ENCODE assay signal across 19 cellular contexts in genomic region chr12:102757154-102757873, GRCh38.
A peak's percentile ranks its signal among the peaks of the same experiment; 100 is the strongest.
DNase-seq lines count a peak whose midpoint lies in the region; ATAC-seq and TF ChIP-seq lines count a peak whose summit lies in the region.
"Had no signal": no experiment of that assay in that cellular context is flagged by ENCODE, and none has a peak within 500 bp of the region (broad histone marks: within the 10 kb centered on the region; RNA-seq: fewer than 3 reads in every experiment).

No MANE protein-coding gene starts in this region.

- no peak for TF ChIP-seq EP300 in SK-N-SH (IDR thresholded peaks at IDR 0.05; ENCODE audit: borderline replicate concordance in 1 of 2, low read depth in 1 of 2, low read length in 1 of 2)

- no peak for DNase-seq in SK-N-SH
- peak; percentile 59 to 75 (median 67) for DNase-seq in heart left ventricle
- peak in 7 of 10 donors; percentile 19 to 80 (median 42) for DNase-seq in posterior cingulate gyrus
- peak; percentile 78 to 87 for DNase-seq in aorta
- no peak for DNase-seq in CD4-positive, alpha-beta T cell
- DNase-seq in activated CD4-positive, alpha-beta T cell treated with anti-CD3 and anti-CD28 coated beads for 36 hours: no peak
- no peak for DNase-seq in activated CD4-positive, alpha-beta memory T cell treated with anti-CD3 and anti-CD28 coated beads for 36 hours
- DNase-seq: CD4-positive, CD25-positive, alpha-beta regulatory T cell; DND-41; effector memory CD4-positive, alpha-beta T cell; hypothalamus; kidney glomerular epithelial cell; mucosa of descending colon; NCI-H1417 treated with DMSO at 0.1 percent for 48 hours; NCI-H226 had no signal

- H3K4me1 ChIP-seq in SK-N-SH (ENCODE audit: control insufficient read depth in 1 of 2, insufficient read depth in 2 of 2, low read depth in 1 of 2, low read length in 1 of 2) (no peaks in the 10 kb centered on the region), heart left ventricle (peaks cover 0 to 12% (median 0%) of the 10 kb centered on the region in 12 donors), aorta (ENCODE audit: control insufficient read depth in 1 of 2, insufficient read depth in 2 of 2, low read length in 2 of 2) (no peaks in the 10 kb centered on the region)
- H3K4me1 ChIP-seq: pancreas had no signal

- H3K4me2 ChIP-seq in SK-N-SH: no peak overlapping the region; the same call in 1 of the 2 replicates

- no peaks in the 10 kb centered on the region for H3K9me3 ChIP-seq in SK-N-SH
- H3K9me3 ChIP-seq in heart left ventricle: no peaks in the 10 kb centered on the region
- H3K9me3 ChIP-seq in aorta (ENCODE audit: control insufficient read depth, low read length): no peaks in the 10 kb centered on the region
- no peaks in the 10 kb centered on the region for H3K9me3 ChIP-seq in CD4-positive, alpha-beta T cell (ENCODE audit: control insufficient read depth, low read length)
- H3K9me3 ChIP-seq: mucosa of descending colon, pancreas had no signal

- ATAC-seq in SK-N-SH treated with all-trans-retinoic acid at 6 μM for 48 hours (no peak), heart left ventricle (peak in 3 of 4 donors; percentile 41 to 75 (median 60)), aorta (ENCODE audit: low FRiP score) (peak; percentile 51)
- ATAC-seq in CD4-positive, alpha-beta T cell (ENCODE audit: poor library complexity): no peak
- ATAC-seq in activated CD4-positive, alpha-beta T cell treated with anti-CD3 and anti-CD28 coated beads for 36 hours: no peak
- ATAC-seq: mucosa of descending colon had no signal

- no peaks in the 10 kb centered on the region for H3K36me3 Mint-ChIP-seq in CD4-positive, alpha-beta T cell (ENCODE audit: low read depth)
- no peaks in the 10 kb centered on the region for H3K36me3 Mint-ChIP-seq in activated CD4-positive, alpha-beta T cell treated with anti-CD3 and anti-CD28 coated beads for 36 hours (ENCODE audit: low read depth)
- H3K36me3 Mint-ChIP-seq in activated CD4-positive, alpha-beta memory T cell treated with anti-CD3 and anti-CD28 coated beads for 36 hours: no peaks in the 10 kb centered on the region
- H3K36me3 Mint-ChIP-seq: CD4-positive, CD25-positive, alpha-beta regulatory T cell; WTC11 had no signal

- intact Hi-C loops in heart left ventricle (cut with DNase I): loop anchor here in 2 of 10 donors (10.0 kb wide), 2 partner anchors 813 to 823 kb away; no protein-coding TSS in a partner anchor
- intact Hi-C loops in posterior cingulate gyrus (cut with DNase I): no loop called here
- intact Hi-C loops in aorta (cut with DNase I): no loop called here
- intact Hi-C loops in CD4-positive, alpha-beta T cell (cut with DNase I, micrococcal nuclease): no loop called here
- intact Hi-C loops in activated CD4-positive, alpha-beta T cell treated with anti-CD3 and anti-CD28 coated beads for 36 hours (cut with DNase I, micrococcal nuclease): no loop called here
- intact Hi-C loops in activated CD4-positive, alpha-beta memory T cell treated with anti-CD3 and anti-CD28 coated beads for 36 hours (cut with micrococcal nuclease): no loop called here

- H3K27me3 ChIP-seq in SK-N-SH (ENCODE audit: insufficient read depth) (no peaks in the 10 kb centered on the region), heart left ventricle (no peaks in the 10 kb centered on the region), aorta (ENCODE audit: control insufficient read depth in 1 of 2, insufficient read depth in 2 of 2, low read length in 1 of 2) (no peaks in the 10 kb centered on the region)
- H3K27me3 ChIP-seq in CD4-positive, alpha-beta T cell (ENCODE audit: control insufficient read depth, insufficient read depth, low read length): no peaks in the 10 kb centered on the region
- H3K27me3 ChIP-seq: pancreas had no signal

- H3K27ac Mint-ChIP-seq in CD4-positive, alpha-beta T cell: no peak overlapping the region
- no peak overlapping the region for H3K27ac Mint-ChIP-seq in activated CD4-positive, alpha-beta T cell treated with anti-CD3 and anti-CD28 coated beads for 36 hours
- no peak overlapping the region for H3K27ac Mint-ChIP-seq in activated CD4-positive, alpha-beta memory T cell treated with anti-CD3 and anti-CD28 coated beads for 36 hours
- H3K27ac Mint-ChIP-seq: CD4-positive, CD25-positive, alpha-beta regulatory T cell; WTC11 had no signal

- POLR2A ChIA-PET in SK-N-SH (lab: Yijun Ruan, JAX): no interaction called here
- POLR2A ChIA-PET in CD4-positive, alpha-beta T cell (lab: Charles Lee): no interaction called here
- POLR2A ChIA-PET in activated CD4-positive, alpha-beta T cell treated with anti-CD3 and anti-CD28 coated beads for 36 hours (lab: Charles Lee): no interaction called here
- POLR2A ChIA-PET in activated CD4-positive, alpha-beta memory T cell treated with anti-CD3 and anti-CD28 coated beads for 36 hours (lab: Charles Lee): no interaction called here

- H3K4me1 Mint-ChIP-seq in CD4-positive, alpha-beta T cell (ENCODE audit: low read depth): no peaks in the 10 kb centered on the region
- H3K4me1 Mint-ChIP-seq in activated CD4-positive, alpha-beta T cell treated with anti-CD3 and anti-CD28 coated beads for 36 hours: no peaks in the 10 kb centered on the region
- H3K4me1 Mint-ChIP-seq in activated CD4-positive, alpha-beta memory T cell treated with anti-CD3 and anti-CD28 coated beads for 36 hours (ENCODE audit: low read depth): no peaks in the 10 kb centered on the region
- H3K4me1 Mint-ChIP-seq: CD4-positive, CD25-positive, alpha-beta regulatory T cell; central memory CD8-positive, alpha-beta T cell had no signal

- H3K36me3 ChIP-seq in SK-N-SH (replicated peaks in 1 of 2; ENCODE audit: control insufficient read depth in 1 of 2, insufficient read depth in 2 of 2, low read length in 1 of 2) (no peaks in the 10 kb centered on the region), heart left ventricle (no peaks in the 10 kb centered on the region), aorta (ENCODE audit: control insufficient read depth in 1 of 2, insufficient read depth in 2 of 2, low read length in 1 of 2) (no peaks in the 10 kb centered on the region)
- H3K36me3 ChIP-seq: pancreas had no signal

- 0 out of 2 replicates have a peak overlapping the region, but pooled peaks have one; percentile 14 for H2AFZ ChIP-seq in SK-N-SH (ENCODE audit: low read depth)

- TF ChIP-seq RAD21 in SK-N-SH (IDR thresholded peaks at IDR 0.05; ENCODE audit: low read length): no peak

- no peaks in the 10 kb centered on the region for H3K79me2 ChIP-seq in SK-N-SH (ENCODE audit: insufficient read depth)

- 18% methylated on average over 7 of the region's 7 CpGs for WGBS in SK-N-SH (ENCODE audit: low lambda C conversion rate)
- WGBS in heart left ventricle, 4 donors: 62 to 70% (median 66%) methylated on average over 7 of the region's 7 CpGs
- WGBS in aorta, 2 donors: 30 to 40% methylated on average over 7 of the region's 7 CpGs

- no peaks in the 10 kb centered on the region for H4K20me1 ChIP-seq in SK-N-SH (ENCODE audit: insufficient read depth)

- H3K27me3 Mint-ChIP-seq in CD4-positive, alpha-beta T cell: peaks cover 6% of the 10 kb centered on the region
- H3K27me3 Mint-ChIP-seq in activated CD4-positive, alpha-beta T cell treated with anti-CD3 and anti-CD28 coated beads for 36 hours: no peaks in the 10 kb centered on the region
- no peaks in the 10 kb centered on the region for H3K27me3 Mint-ChIP-seq in activated CD4-positive, alpha-beta memory T cell treated with anti-CD3 and anti-CD28 coated beads for 36 hours

- no peaks in the 10 kb centered on the region for H3F3A ChIP-seq in SK-N-SH (replicated peaks; ENCODE audit: insufficient read depth)

- no peak overlapping the region for H3K9ac ChIP-seq in SK-N-SH

- no peak for TF ChIP-seq CTCF in SK-N-SH (IDR thresholded peaks at IDR 0.05)
- no peak for TF ChIP-seq CTCF in heart left ventricle (IDR thresholded peaks at IDR 0.05)
- no peak for TF ChIP-seq CTCF in CD4-positive, alpha-beta T cell (IDR thresholded peaks at IDR 0.05)

- no peak for TF ChIP-seq POLR2A in heart left ventricle (IDR thresholded peaks at IDR 0.05)

- H3K9me2 ChIP-seq in SK-N-SH: no peaks in the 10 kb centered on the region

- H3K9me3 Mint-ChIP-seq in CD4-positive, alpha-beta T cell: peaks cover 4% of the 10 kb centered on the region
- no peaks in the 10 kb centered on the region for H3K9me3 Mint-ChIP-seq in activated CD4-positive, alpha-beta T cell treated with anti-CD3 and anti-CD28 coated beads for 36 hours (ENCODE audit: low read depth)
- H3K9me3 Mint-ChIP-seq in activated CD4-positive, alpha-beta memory T cell treated with anti-CD3 and anti-CD28 coated beads for 36 hours: no peaks in the 10 kb centered on the region
- H3K9me3 Mint-ChIP-seq: CD4-positive, CD25-positive, alpha-beta regulatory T cell; central memory CD8-positive, alpha-beta T cell; WTC11 had no signal

- H3K4me3 ChIP-seq in SK-N-SH (ENCODE audit: low read depth in 2 of 2, low read length in 1 of 2): no peak overlapping the region
- H3K4me3 ChIP-seq in heart left ventricle: peak overlapping the region in 1 of 12 donors; percentile 8
- H3K4me3 ChIP-seq in aorta (ENCODE audit: low read length in 2 of 2): no peak overlapping the region
- H3K4me3 ChIP-seq: mucosa of descending colon, pancreas had no signal

- CTCF ChIA-PET in SK-N-SH (lab: Yijun Ruan, JAX): interaction anchor here (2.1 kb wide), 1 partner anchor 11 kb away, joined by 9 read pairs; no protein-coding TSS in a partner anchor
- CTCF ChIA-PET in CD4-positive, alpha-beta T cell (lab: Charles Lee): no interaction called here
- CTCF ChIA-PET in activated CD4-positive, alpha-beta T cell treated with anti-CD3 and anti-CD28 coated beads for 36 hours (lab: Charles Lee): interaction anchor here (0.6 kb wide), 1 partner anchor 126 kb away, joined by 3 read pairs; no protein-coding TSS in a partner anchor
- CTCF ChIA-PET in activated CD4-positive, alpha-beta memory T cell treated with anti-CD3 and anti-CD28 coated beads for 36 hours (lab: Charles Lee): no interaction called here

- H3K27ac ChIP-seq in SK-N-SH (ENCODE audit: low read depth in 2 of 2, low read length in 1 of 2) (peak overlapping the region in 1 of 2 experiments; percentile 6; a peak in 1 of 4 replicates), heart left ventricle (peak overlapping the region in 11 of 12 donors; percentile 24 to 90 (median 54)), aorta (ENCODE audit: low read depth in 1 of 2, low read length in 2 of 2) (no peak overlapping the region)
- H3K27ac ChIP-seq in CD4-positive, alpha-beta T cell (ENCODE audit: low read depth, low read length): no peak overlapping the region
- H3K27ac ChIP-seq: pancreas had no signal

- no peak overlapping the region for H3K4me3 Mint-ChIP-seq in CD4-positive, alpha-beta T cell
- H3K4me3 Mint-ChIP-seq in activated CD4-positive, alpha-beta T cell treated with anti-CD3 and anti-CD28 coated beads for 36 hours: no peak overlapping the region
- H3K4me3 Mint-ChIP-seq in activated CD4-positive, alpha-beta memory T cell treated with anti-CD3 and anti-CD28 coated beads for 36 hours: no peak overlapping the region
- H3K4me3 Mint-ChIP-seq: CD4-positive, CD25-positive, alpha-beta regulatory T cell; central memory CD8-positive, alpha-beta T cell; WTC11 had no signal

TF ChIP-seq in SK-N-SH treated with all-trans-retinoic acid at 6 μM for 48 hours, 23 proteins besides CTCF, POLR2A, EP300 and RAD21 (continues in another document):
- TF ChIP-seq ZNF70 (CRISPR knock-in tag; IDR thresholded peaks at IDR 0.05) (no peak), ESRRG (CRISPR knock-in tag; IDR thresholded peaks at IDR 0.05) (no peak)

Comparison
In these comparisons a context has a peak if more than half of its experiments do, and no peak if none do; other contexts are left out.
1. DNase-seq: peak in heart left ventricle (5 of 5), posterior cingulate gyrus (7 of 10) and aorta (2 of 2); none in SK-N-SH (single experiment), CD4-positive, alpha-beta T cell (0 of 10), activated CD4-positive, alpha-beta T cell treated with anti-CD3 and anti-CD28 coated beads for 36 hours (single experiment) and activated CD4-positive, alpha-beta memory T cell treated with anti-CD3 and anti-CD28 coated beads for 36 hours (single experiment).
2. H3K27ac ChIP-seq: peak in heart left ventricle (11 of 12); none in aorta (0 of 2) and CD4-positive, alpha-beta T cell (single experiment).
3. ATAC-seq: peak in heart left ventricle (3 of 4) and aorta (single experiment); none in SK-N-SH treated with all-trans-retinoic acid at 6 μM for 48 hours (single experiment), CD4-positive, alpha-beta T cell (single experiment) and activated CD4-positive, alpha-beta T cell treated with anti-CD3 and anti-CD28 coated beads for 36 hours (single experiment).
4. CTCF ChIA-PET loops: an anchor here in SK-N-SH (2.1 kb wide) and activated CD4-positive, alpha-beta T cell treated with anti-CD3 and anti-CD28 coated beads for 36 hours (0.6 kb wide); none called in CD4-positive, alpha-beta T cell and activated CD4-positive, alpha-beta memory T cell treated with anti-CD3 and anti-CD28 coated beads for 36 hours.